Comparison of ENCODE assay signal across 16 cellular contexts in genomic region chr15:80179966-80180365, GRCh38.
"Had no signal": no experiment of that assay in that cellular context is flagged by ENCODE, and none has a peak within 500 bp of the region (broad histone marks: within the 10 kb centered on the region; RNA-seq: fewer than 3 reads in every experiment).

No MANE protein-coding gene starts in this region.

- DNase-seq: activated CD4-positive, alpha-beta T cell treated with anti-CD3 and anti-CD28 coated beads, Interleukin-2, amount 10 ng/mL, durations not matched to agents 24 days and 14 days; activated CD4-positive, CD25-positive, alpha-beta regulatory T cell; activated CD8-positive, alpha-beta T cell treated with anti-CD3 and anti-CD28 coated beads for 36 hours; activated naive CD4-positive, alpha-beta T cell treated with anti-CD3 and anti-CD28 coated beads, Interleukin-2, amount 50 U/mL, for 16 hours; activated T-cell treated with anti-CD3 and anti-CD28 coated beads, Interleukin-2, amount 50 U/mL, for 24 hours; dermis blood vessel endothelial cell; effector memory CD8-positive, alpha-beta T cell; foreskin fibroblast; nucleus accumbens; stimulated activated CD4-positive, alpha-beta T cell treated with anti-CD3 and anti-CD28 coated beads, Interleukin-12 subunit alpha, Interleukin-12 subunit beta, amount 100 ng/mL, for 4 hours; stimulated activated CD4-positive, alpha-beta T cell treated with anti-CD3 and anti-CD28 coated beads, Interleukin-1b, Interleukin-23, amount 100 ng/mL, for 48 hours; stimulated activated naive CD8-positive, alpha-beta T cell treated with anti-CD3 and anti-CD28 coated beads, Interleukin-15, Interleukin-2, amounts not matched to agents 100 U/mL and 50 U/mL, for 24 hours; T1000 had no signal

- H3K27ac ChIP-seq: suprapubic skin had no signal

- H3K4me1 Mint-ChIP-seq: activated CD4-positive, alpha-beta T cell treated with anti-CD3 and anti-CD28 coated beads, Interleukin-2, amount 10 ng/mL, durations not matched to agents 24 days and 14 days had no signal

- H3K27ac Mint-ChIP-seq: activated CD4-positive, alpha-beta T cell treated with anti-CD3 and anti-CD28 coated beads, Interleukin-2, amount 10 ng/mL, durations not matched to agents 24 days and 14 days; activated CD8-positive, alpha-beta T cell treated with anti-CD3 and anti-CD28 coated beads for 36 hours; activated T-cell treated with anti-CD3 and anti-CD28 coated beads, Interleukin-2, amount 50 U/mL, for 24 hours; effector memory CD8-positive, alpha-beta T cell; natural killer cell treated with Interleukin-12 subunit alpha and Interleukin-12 subunit beta and Interleukin-15 and Interleukin-18, amount 100 ng/mL, for 72 hours; type B pancreatic cell had no signal

- H3K4me3 ChIP-seq: suprapubic skin had no signal

- H3K27me3 Mint-ChIP-seq: activated CD4-positive, alpha-beta T cell treated with anti-CD3 and anti-CD28 coated beads, Interleukin-2, amount 10 ng/mL, durations not matched to agents 24 days and 14 days; activated CD8-positive, alpha-beta T cell treated with anti-CD3 and anti-CD28 coated beads for 36 hours; activated T-cell treated with anti-CD3 and anti-CD28 coated beads, Interleukin-2, amount 50 U/mL, for 24 hours; effector memory CD8-positive, alpha-beta T cell; natural killer cell treated with Interleukin-12 subunit alpha and Interleukin-12 subunit beta and Interleukin-15 and Interleukin-18, amount 100 ng/mL, for 72 hours; type B pancreatic cell had no signal

- H3K27me3 ChIP-seq: suprapubic skin had no signal

- H3K9me3 Mint-ChIP-seq: activated CD4-positive, alpha-beta T cell treated with anti-CD3 and anti-CD28 coated beads, Interleukin-2, amount 10 ng/mL, durations not matched to agents 24 days and 14 days; activated CD8-positive, alpha-beta T cell treated with anti-CD3 and anti-CD28 coated beads for 36 hours; activated T-cell treated with anti-CD3 and anti-CD28 coated beads, Interleukin-2, amount 50 U/mL, for 24 hours; effector memory CD8-positive, alpha-beta T cell; natural killer cell treated with Interleukin-12 subunit alpha and Interleukin-12 subunit beta and Interleukin-15 and Interleukin-18, amount 100 ng/mL, for 72 hours; type B pancreatic cell had no signal

- H3K4me3 Mint-ChIP-seq: activated CD4-positive, alpha-beta T cell treated with anti-CD3 and anti-CD28 coated beads, Interleukin-2, amount 10 ng/mL, durations not matched to agents 24 days and 14 days; activated CD8-positive, alpha-beta T cell treated with anti-CD3 and anti-CD28 coated beads for 36 hours; activated T-cell treated with anti-CD3 and anti-CD28 coated beads, Interleukin-2, amount 50 U/mL, for 24 hours; effector memory CD8-positive, alpha-beta T cell; natural killer cell treated with Interleukin-12 subunit alpha and Interleukin-12 subunit beta and Interleukin-15 and Interleukin-18, amount 100 ng/mL, for 72 hours; type B pancreatic cell had no signal

- H3K4me1 ChIP-seq: suprapubic skin had no signal

- H3K9me3 ChIP-seq: suprapubic skin had no signal
